In the genomic region with DNA sequence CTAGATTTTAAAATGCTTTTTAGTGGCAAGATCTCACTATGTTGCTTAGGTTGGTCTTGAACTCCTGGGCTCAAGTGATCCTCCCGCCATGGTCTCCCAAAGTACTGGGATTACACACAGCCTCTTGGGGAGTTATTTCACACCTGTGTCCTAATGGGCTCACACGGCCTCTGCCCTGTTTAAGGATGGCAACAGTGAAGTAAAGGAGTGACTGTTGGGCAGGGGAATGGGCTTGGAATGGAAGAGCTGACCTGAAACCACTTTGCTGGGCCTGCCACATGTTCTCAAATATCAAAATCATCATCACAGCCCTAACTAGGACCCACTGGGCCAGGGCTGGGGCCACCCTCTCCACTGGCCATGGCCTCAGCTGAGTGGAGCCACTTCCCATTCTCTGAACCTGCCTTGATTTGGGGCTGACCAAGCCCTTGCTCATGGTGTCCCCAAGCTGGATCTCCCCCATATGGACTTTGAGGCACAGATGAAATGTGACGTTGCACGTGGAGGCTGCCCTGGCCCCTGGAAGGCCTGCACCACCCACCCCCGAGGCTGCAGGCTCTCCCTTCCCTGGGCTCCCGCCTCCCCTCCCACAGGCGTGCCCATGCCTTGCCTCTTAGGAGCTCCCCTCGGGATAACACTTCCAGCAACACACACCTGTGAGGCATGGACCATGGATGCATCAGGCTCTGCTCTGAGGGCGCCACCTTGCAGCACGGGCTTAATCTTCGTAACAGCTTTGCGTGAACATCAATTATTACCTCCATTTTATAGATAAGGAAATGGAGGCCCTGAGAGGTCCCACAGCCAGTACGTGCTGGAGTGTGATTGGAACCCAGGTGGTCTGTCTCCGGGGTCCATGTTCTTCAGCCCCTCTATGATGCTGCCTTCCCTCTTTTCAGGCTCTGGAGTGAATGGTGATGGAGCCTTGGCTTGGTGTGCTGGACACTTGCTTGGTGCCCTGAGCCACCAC, we compare ENCODE assay signal across 13 cellular contexts.
A peak's percentile ranks its signal among the peaks of the same experiment; 100 is the strongest.
DNase-seq lines count a peak whose midpoint lies in the region; ATAC-seq and TF ChIP-seq lines count a peak whose summit lies in the region.
"Had no signal": no experiment of that assay in that cellular context is flagged by ENCODE, and none has a peak within 500 bp of the region (broad histone marks: within the 10 kb centered on the region; RNA-seq: fewer than 3 reads in every experiment).

No MANE protein-coding gene starts in this region.

- no peak overlapping the region for H2AFZ ChIP-seq in PC-3 (ENCODE audit: low read length)

- H3K79me2 ChIP-seq in PC-3 (ENCODE audit: low read length): no peaks in the 10 kb centered on the region

- peak overlapping the region in 9 of 11 experiments; percentile 33 to 96 (median 91); a peak in 17 of 22 replicates for H3K27ac ChIP-seq in BLaER1 treated with 17β-estradiol and CSF1 and Interleukin-3, amounts not matched to agents 10 nM and 100 nM
- no peak overlapping the region for H3K27ac ChIP-seq in colonic mucosa
- H3K27ac ChIP-seq in sigmoid colon: no peak overlapping the region
- H3K27ac ChIP-seq in PC-3 (ENCODE audit: low read length): no peak overlapping the region
- H3K27ac ChIP-seq: VCaP had no signal

- peak overlapping the region in 9 of 11 experiments; percentile 74 to 99 (median 96); a peak in 18 of 22 replicates for H3K4me2 ChIP-seq in BLaER1 treated with 17β-estradiol and CSF1 and Interleukin-3, amounts not matched to agents 10 nM and 100 nM
- H3K4me2 ChIP-seq in PC-3 (ENCODE audit: low read length): no peak overlapping the region

- H3K36me3 ChIP-seq in BLaER1 treated with 17β-estradiol and CSF1 and Interleukin-3, amounts not matched to agents 10 nM and 100 nM: peaks cover 0 to 10% (median 0%) of the 10 kb centered on the region in 11 experiments; a peak in 1 of 22 replicates
- H3K36me3 ChIP-seq in colonic mucosa (no peaks in the 10 kb centered on the region), sigmoid colon (no peaks in the 10 kb centered on the region), PC-3 (ENCODE audit: low read depth, low read length) (no peaks in the 10 kb centered on the region)
- H3K36me3 ChIP-seq: esophagus squamous epithelium had no signal

- WGBS in sigmoid colon, 2 donors: 93 to 94% methylated on average over 14 of the region's 14 CpGs

- TF ChIP-seq POLR2A in sigmoid colon (IDR thresholded peaks at IDR 0.05): no peak

- in situ Hi-C loops in GM13976 (cut with MboI; ENCODE audit: low sequenced_read_pairs, unreplicated experiment): no loop called here

- H3F3A ChIP-seq in PC-3 (ENCODE audit: low read length, unreplicated experiment): no peaks in the 10 kb centered on the region

- no peak for TF ChIP-seq EP300 in sigmoid colon (IDR thresholded peaks at IDR 0.05)

- H4K20me1 ChIP-seq in BLaER1 treated with 17β-estradiol and CSF1 and Interleukin-3, amounts not matched to agents 10 nM and 100 nM: peaks cover 0 to 9% (median 0%) of the 10 kb centered on the region in 11 experiments; a peak in 2 of 22 replicates
- H4K20me1 ChIP-seq in PC-3 (ENCODE audit: low read length): no peaks in the 10 kb centered on the region

- CTCF ChIA-PET in PC-3 (lab: Charles Lee): interaction anchor here (0.7 kb wide), 1 partner anchor 24 kb away, joined by 3 read pairs; no protein-coding TSS in a partner anchor

- ATAC-seq in PC-3: no peak

- peak overlapping the region in 3 of 10 experiments; percentile 63 to 75 (median 66); a peak in 5 of 20 replicates for H3K4me3 ChIP-seq in BLaER1 treated with 17β-estradiol and CSF1 and Interleukin-3, amounts not matched to agents 10 nM and 100 nM
- H3K4me3 ChIP-seq in colonic mucosa: no peak overlapping the region
- H3K4me3 ChIP-seq in sigmoid colon: no peak overlapping the region
- no peak overlapping the region for H3K4me3 ChIP-seq in PC-3 (ENCODE audit: low read length)
- H3K4me3 ChIP-seq: lung had no signal

- no peaks in the 10 kb centered on the region for H3K9me2 ChIP-seq in PC-3 (replicated peaks; ENCODE audit: low read length)

- peaks cover 42 to 100% (median 100%) of the 10 kb centered on the region in 10 experiments for H3K4me1 ChIP-seq in BLaER1 treated with 17β-estradiol and CSF1 and Interleukin-3, amounts not matched to agents 10 nM and 100 nM
- H3K4me1 ChIP-seq in colonic mucosa (no peaks in the 10 kb centered on the region), sigmoid colon (peaks cover 0 to 2% (median 0%) of the 10 kb centered on the region in 4 donors), PC-3 (ENCODE audit: insufficient read depth, low read length) (peaks cover 6% of the 10 kb centered on the region; the same call in 1 of the 2 replicates)

- H3K9me3 ChIP-seq in BLaER1 treated with 17β-estradiol and CSF1 and Interleukin-3, amounts not matched to agents 10 nM and 100 nM (replicated peaks in 1 of 11): no peaks in the 10 kb centered on the region; a peak in 1 of 22 replicates
- H3K9me3 ChIP-seq in colonic mucosa (no peaks in the 10 kb centered on the region), sigmoid colon (no peaks in the 10 kb centered on the region), PC-3 (ENCODE audit: low read length) (no peaks in the 10 kb centered on the region)
- H3K9me3 ChIP-seq: esophagus squamous epithelium had no signal

- peak; percentile 13 for DNase-seq in GM13976 (ENCODE audit: low spot score)
- peak; percentile 16 for DNase-seq in colonic mucosa
- peak; percentile 56 for DNase-seq in sigmoid colon
- no peak for DNase-seq in posterior vena cava (ENCODE audit: low spot score)
- no peak for DNase-seq in PC-3
- no peak for DNase-seq in DMS53 treated with DMSO at 0.1 percent for 48 hours (lab: John Stamatoyannopoulos, UW; ENCODE audit: unreplicated experiment)
- DNase-seq: effector CD8-positive, alpha-beta T cell; esophagus squamous epithelium; NCI-H446 treated with DMSO at 0.1 percent for 48 hours; T-helper 17 cell had no signal

- POLR2A ChIA-PET in PC-3 (lab: Charles Lee; ENCODE audit: unreplicated experiment): no interaction called here

- TF ChIP-seq CTCF in GM13976 (IDR thresholded peaks at IDR 0.05; ENCODE audit: borderline replicate concordance, control extremely low read depth, extremely low read depth, insufficient read depth, missing control alignments) (no peak), colonic mucosa (IDR thresholded peaks at IDR 0.05) (no peak), sigmoid colon (IDR thresholded peaks at IDR 0.05) (no peak), PC-3 (conservative IDR thresholded peaks at IDR 0.05; ENCODE audit: low read depth, low read length) (no peak)

- no TSS peak for BruUV-seq in PC-3 (replicated peaks; lab: Mats Ljungman, UMichigan)

- intact Hi-C loops in colonic mucosa (cut with DNase I): loop anchor here (5.0 to 10.0 kb wide), 2 partner anchors 150 to 212 kb away; no protein-coding TSS in a partner anchor
- intact Hi-C loops in sigmoid colon (cut with DNase I): no loop called here
- intact Hi-C loops in posterior vena cava (cut with DNase I): no loop called here
- intact Hi-C loops in PC-3 (cut with micrococcal nuclease): no loop called here

- H3K9ac ChIP-seq in BLaER1 treated with 17β-estradiol and CSF1 and Interleukin-3, amounts not matched to agents 10 nM and 100 nM: peak overlapping the region in 7 of 11 experiments; percentile 73 to 87 (median 79); a peak in 13 of 22 replicates
- H3K9ac ChIP-seq in colonic mucosa (ENCODE audit: low read depth in 2 of 2, low read length in 2 of 2): no peak overlapping the region
- H3K9ac ChIP-seq in PC-3 (ENCODE audit: low read length): no peak overlapping the region

- H3K27me3 ChIP-seq in BLaER1 treated with 17β-estradiol and CSF1 and Interleukin-3, amounts not matched to agents 10 nM and 100 nM: peaks cover 0 to 62% (median 0%) of the 10 kb centered on the region in 11 experiments; a peak in 5 of 22 replicates
- no peaks in the 10 kb centered on the region for H3K27me3 ChIP-seq in colonic mucosa
- H3K27me3 ChIP-seq in sigmoid colon: no peaks in the 10 kb centered on the region
- H3K27me3 ChIP-seq in PC-3 (ENCODE audit: low read length): no peaks in the 10 kb centered on the region
- H3K27me3 ChIP-seq: esophagus squamous epithelium had no signal

Comparison
In these comparisons a context has a peak if more than half of its experiments do, and no peak if none do; other contexts are left out.
1. H3K27ac ChIP-seq: peak in BLaER1 treated with 17β-estradiol and CSF1 and Interleukin-3, amounts not matched to agents 10 nM and 100 nM (9 of 11); none in colonic mucosa (single experiment), sigmoid colon (0 of 4) and PC-3 (single experiment).
2. H3K9ac ChIP-seq: peak in BLaER1 treated with 17β-estradiol and CSF1 and Interleukin-3, amounts not matched to agents 10 nM and 100 nM (7 of 11); none in colonic mucosa (0 of 2) and PC-3 (single experiment).
3. DNase-seq: peak in GM13976 (single experiment), colonic mucosa (single experiment) and sigmoid colon (single experiment); none in posterior vena cava (single experiment), PC-3 (single experiment) and DMS53 treated with DMSO at 0.1 percent for 48 hours (single experiment).